ENCODE assay signal across 17 cellular contexts in the genomic region with DNA sequence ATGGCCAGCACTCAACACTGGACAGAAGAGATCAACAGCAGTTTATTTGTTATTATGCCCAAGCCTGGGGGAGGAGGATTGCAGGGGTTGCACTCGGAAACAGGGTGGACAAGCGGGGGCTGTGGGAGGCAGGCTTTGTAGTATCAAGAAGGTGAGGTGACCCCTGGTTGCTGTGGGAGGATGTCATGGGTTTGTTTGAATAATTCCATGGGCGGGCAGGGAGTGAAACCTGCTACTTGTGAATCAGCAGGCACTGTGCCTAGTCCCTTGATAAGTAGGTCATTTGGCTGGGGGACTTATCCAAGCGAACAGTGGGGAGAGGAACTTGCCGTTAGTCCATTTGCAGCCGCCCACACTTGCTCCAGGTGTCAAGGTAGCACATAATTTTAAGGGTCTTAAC.
DNase-seq lines count a peak whose midpoint lies in the region; ATAC-seq and TF ChIP-seq lines count a peak whose summit lies in the region.
"Had no signal": no experiment of that assay in that cellular context is flagged by ENCODE, and none has a peak within 500 bp of the region (broad histone marks: within the 10 kb centered on the region; RNA-seq: fewer than 3 reads in every experiment).

No MANE protein-coding gene starts in this region.

- no peak for ATAC-seq in heart right ventricle
- ATAC-seq in left lobe of liver = peak; percentile 39
- no peak for ATAC-seq in GM21737 (IDR thresholded peaks at IDR 0.05; ENCODE audit: unreplicated experiment)
- ATAC-seq: GM12878, HepG2 had no signal

- peak; percentile 7 for DNase-seq in cardiac septum (ENCODE audit: low spot score)
- DNase-seq in heart right ventricle = no peak
- peak; percentile 88 for DNase-seq in cerebellum (ENCODE audit: low spot score)
- no peak for DNase-seq in left lobe of liver (ENCODE audit: low spot score)
- DNase-seq in SKM-1 (lab: John Stamatoyannopoulos, UW; ENCODE audit: unreplicated experiment) = no peak
- no peak for DNase-seq in iPS-NIHi7 (ENCODE audit: extremely low spot score)
- DNase-seq: 8988T, AML-193, Caco-2, DND-41, GOT3, HFFc6 had no signal

- H3K36me3 ChIP-seq in heart right ventricle = no peaks in the 10 kb centered on the region
- H3K36me3 ChIP-seq: BLaER1, HAP-1 had no signal

- TF ChIP-seq CTCF in heart right ventricle (IDR thresholded peaks at IDR 0.05) = no peak

- H3K27ac ChIP-seq in heart right ventricle = no peak overlapping the region
- H3K27ac ChIP-seq: BLaER1 had no signal

- intact Hi-C loops in cardiac septum (cut with DNase I) = no loop called here
- intact Hi-C loops in heart right ventricle (cut with DNase I) = no loop called here

- H3K4me1 ChIP-seq in heart right ventricle = no peaks in the 10 kb centered on the region
- H3K4me1 ChIP-seq: BLaER1, Caco-2, HAP-1 had no signal

- no peak overlapping the region for H3K4me3 ChIP-seq in heart right ventricle
- H3K4me3 ChIP-seq: BLaER1, GM12878, HAP-1 had no signal

- peaks cover 0 to 8% (median 5%) of the 10 kb centered on the region in 7 donors for H3K27me3 ChIP-seq in heart right ventricle
- H3K27me3 ChIP-seq: BLaER1 had no signal

- H3K9me3 ChIP-seq in heart right ventricle = peaks cover 0 to 56% (median 11%) of the 10 kb centered on the region in 11 donors
- H3K9me3 ChIP-seq: BLaER1, Caco-2, HAP-1 had no signal

- 61 to 64% methylated on average over 6 of the region's 6 CpGs for WGBS in heart right ventricle, 2 donors

Comparison
In these comparisons a context has a peak if more than half of its experiments do, and no peak if none do; other contexts are left out.
1. DNase-seq: peak in cardiac septum (single experiment) and cerebellum (single experiment); none in heart right ventricle (0 of 2), left lobe of liver (single experiment), SKM-1 (single experiment) and iPS-NIHi7 (single experiment).